In the genomic region with DNA sequence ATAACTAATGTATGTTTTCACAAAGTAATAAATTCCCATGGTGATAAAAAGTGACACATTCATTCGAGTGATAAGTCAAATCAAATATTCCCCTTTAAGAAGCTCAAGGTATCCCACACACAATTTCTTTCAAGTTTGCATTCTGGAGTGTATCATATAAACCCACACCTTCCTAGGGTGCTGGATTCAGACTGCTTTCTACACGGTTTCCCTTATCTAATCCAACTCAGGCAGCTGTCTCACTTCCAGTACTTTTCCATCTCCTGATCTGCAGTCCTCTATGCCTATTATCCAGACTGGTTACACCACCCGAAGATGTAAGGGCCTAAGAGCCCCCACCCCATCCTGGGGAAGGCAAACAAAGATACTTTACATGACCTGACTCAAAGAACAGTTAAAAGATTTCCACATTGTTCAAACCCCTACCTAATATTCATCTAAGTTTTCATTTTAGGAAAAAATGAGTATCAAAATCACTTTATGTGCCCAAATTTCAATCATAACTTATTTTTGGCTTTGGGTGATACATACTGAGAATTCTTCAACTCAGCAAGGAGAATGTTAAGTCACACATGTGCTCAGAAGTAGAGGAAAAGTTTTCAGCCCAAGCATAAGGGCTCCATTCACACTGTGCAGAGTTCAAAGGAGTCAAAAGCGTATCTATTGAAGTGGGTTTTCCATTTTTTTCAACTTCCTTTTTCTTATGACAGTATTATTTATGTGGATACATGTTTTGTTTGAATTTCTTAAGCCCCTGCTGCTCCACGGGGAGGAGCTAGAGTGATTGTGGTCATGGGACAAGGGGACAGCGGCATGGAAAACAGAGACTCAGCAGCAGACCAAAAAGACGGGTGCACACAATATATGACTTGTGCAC, we compare ENCODE assay signal across 8 cellular contexts. TPM values are rescaled to one million over a fixed set of nuclear protein-coding genes. Genes with fewer than 3 reads are reported as not detected.
DNase-seq lines count a peak whose midpoint lies in the region; ATAC-seq, FAIRE-seq and TF ChIP-seq lines count a peak whose summit lies in the region.

No MANE protein-coding gene starts in this region.

- H3K27me3 ChIP-seq in Loucy (ENCODE audit: insufficient read depth, low read length, poor library complexity, severe bottlenecking), result no peaks in the 10 kb centered on the region
- no peaks in the 10 kb centered on the region for H3K27me3 ChIP-seq in psoas muscle (ENCODE audit: insufficient read depth in 3 of 3, low read length in 2 of 3)

- WGBS in psoas muscle, 3 donors, result 15 to 23% (median 18%) methylated on average over 7 of the region's 7 CpGs

- no peaks in the 10 kb centered on the region for H3K36me3 Mint-ChIP-seq in activated CD4-positive, alpha-beta memory T cell treated with anti-CD3 and anti-CD28 coated beads for 36 hours

- no peak for ATAC-seq in psoas muscle

- CTCF ChIA-PET in activated CD4-positive, alpha-beta memory T cell treated with anti-CD3 and anti-CD28 coated beads for 36 hours (lab: Charles Lee), result interaction anchor here (0.8 to 7.5 kb wide), 8 partner anchors 12 to 133 kb away, joined by 3 to 71 read pairs (median 6); no protein-coding TSS in a partner anchor

- FAIRE-seq in frontal cortex (lab: Jason Lieb, UNC) (no peak), H54 (lab: Jason Lieb, UNC) (no peak)

- H4K20me1 ChIP-seq in Loucy (ENCODE audit: insufficient read depth, low read length, poor library complexity, severe bottlenecking), result no peaks in the 10 kb centered on the region

- peak overlapping the region; percentile 86 for H3K4me2 ChIP-seq in Loucy (ENCODE audit: low read depth, low read length, poor library complexity, severe bottlenecking)

- POLR2A ChIA-PET in activated CD4-positive, alpha-beta memory T cell treated with anti-CD3 and anti-CD28 coated beads for 36 hours (lab: Charles Lee), result interaction anchor here (0.8 to 4.1 kb wide), 10 partner anchors 13 to 148 kb away, joined by 3 to 27 read pairs (median 6); a partner anchor contains a TSS

- peak overlapping the region; percentile 95 for H3K27ac ChIP-seq in psoas muscle

- no peaks in the 10 kb centered on the region for H3K9me2 ChIP-seq in Loucy (replicated peaks; ENCODE audit: low read depth, low read length)

- H3K9me3 Mint-ChIP-seq in activated CD4-positive, alpha-beta memory T cell treated with anti-CD3 and anti-CD28 coated beads for 36 hours, result no peaks in the 10 kb centered on the region

- H3K9me3 ChIP-seq in Loucy (ENCODE audit: insufficient read depth, low read depth, low read length), result no peaks in the 10 kb centered on the region
- no peaks in the 10 kb centered on the region for H3K9me3 ChIP-seq in psoas muscle

- intact Hi-C loops in activated CD4-positive, alpha-beta memory T cell treated with anti-CD3 and anti-CD28 coated beads for 36 hours (cut with micrococcal nuclease), result loop anchor here (1.0 to 5.0 kb wide), 6 partner anchors 13 to 363 kb away; a partner anchor contains a TSS
- intact Hi-C loops in psoas muscle (cut with DNase I), result loop anchor here in 1 of 2 donors (2.0 kb wide), 1 partner anchor 41 kb away; a partner anchor contains a TSS

- TF ChIP-seq CTCF in Loucy (conservative IDR thresholded peaks at IDR 0.05; ENCODE audit: low read length) (peak; percentile 56), fibroblast of mammary gland (conservative IDR thresholded peaks at IDR 0.05; ENCODE audit: control insufficient read depth, insufficient read depth, low read depth, low read length) (peak; percentile 6), psoas muscle (IDR thresholded peaks at IDR 0.05) (peak; percentile 4)

- peak overlapping the region; percentile 51 for H3K4me3 Mint-ChIP-seq in activated CD4-positive, alpha-beta memory T cell treated with anti-CD3 and anti-CD28 coated beads for 36 hours

- H3K36me3 ChIP-seq in Loucy (ENCODE audit: insufficient read depth, low read length), result no peaks in the 10 kb centered on the region; the same call in 1 of the 2 replicates
- peaks cover 0 to 2% of the 10 kb centered on the region in 2 donors for H3K36me3 ChIP-seq in psoas muscle (ENCODE audit: insufficient read depth in 1 of 2, low read depth in 1 of 2)

- peak overlapping the region; percentile 69 for H3K4me3 ChIP-seq in Loucy (ENCODE audit: low read length, poor library complexity, severe bottlenecking)
- no peak overlapping the region for H3K4me3 ChIP-seq in fibroblast of mammary gland (ENCODE audit: control insufficient read depth, low read depth, low read length)
- H3K4me3 ChIP-seq in psoas muscle, result peak overlapping the region; percentile 55

- H3K27ac Mint-ChIP-seq in activated CD4-positive, alpha-beta memory T cell treated with anti-CD3 and anti-CD28 coated beads for 36 hours, result peak overlapping the region; percentile 94

- no peak overlapping the region for H2AFZ ChIP-seq in Loucy (ENCODE audit: low read length)

- peaks cover 77% of the 10 kb centered on the region for H3K79me2 ChIP-seq in Loucy (ENCODE audit: insufficient read depth, low read length)

- DNase-seq in DMS53 treated with DMSO at 0.1 percent for 48 hours (lab: John Stamatoyannopoulos, UW; ENCODE audit: unreplicated experiment) (peak; percentile 51), fibroblast of mammary gland (ENCODE audit: low read depth) (peak; percentile 47), psoas muscle (no peak), frontal cortex (ENCODE audit: low spot score in 2 of 2) (no peak), NCI-H1930 (lab: John Stamatoyannopoulos, UW) (no peak), H54 (ENCODE audit: insufficient read length, low spot score) (no peak)
- DNase-seq in activated CD4-positive, alpha-beta memory T cell treated with anti-CD3 and anti-CD28 coated beads for 36 hours, result peak; percentile 67

- peaks cover 65% of the 10 kb centered on the region for H3K4me1 ChIP-seq in Loucy (ENCODE audit: insufficient read depth, low read length, poor library complexity, severe bottlenecking)
- peaks cover 89% of the 10 kb centered on the region for H3K4me1 ChIP-seq in psoas muscle

- H3K9ac ChIP-seq in Loucy (ENCODE audit: low read depth, low read length, poor library complexity, severe bottlenecking), result peak overlapping the region; percentile 77

- no peak for TF ChIP-seq POLR2A in H54 (IDR thresholded peaks at IDR 0.05; ENCODE audit: low read depth, low read length)

- H3K4me1 Mint-ChIP-seq in activated CD4-positive, alpha-beta memory T cell treated with anti-CD3 and anti-CD28 coated beads for 36 hours (ENCODE audit: low read depth), result peaks cover 64% of the 10 kb centered on the region

- no peaks in the 10 kb centered on the region for H3K27me3 Mint-ChIP-seq in activated CD4-positive, alpha-beta memory T cell treated with anti-CD3 and anti-CD28 coated beads for 36 hours

- peaks cover 18% of the 10 kb centered on the region for H3F3A ChIP-seq in Loucy (ENCODE audit: low read depth)

RNA-seq across cellular contexts. Expression of a gene that starts 41.8 kb away (rescaled TPM):
- 10 to 100 TPM; 62.1 to 70.9 TPM for total RNA-seq in activated CD4-positive, alpha-beta memory T cell treated with anti-CD3 and anti-CD28 coated beads for 36 hours
- 10 to 100 TPM; 32.4 to 67.1 (median 59.2) TPM for total RNA-seq in psoas muscle
- polyA plus RNA-seq in psoas muscle, result 10 to 100 TPM; 16.9 to 40.5 (median 19.4) TPM
- total RNA-seq in frontal cortex, result 171 TPM

RNA-seq across cellular contexts. Expression of a gene that starts 55.9 kb away (rescaled TPM):
- 10 to 100 TPM; 56.8 to 60.1 TPM for total RNA-seq in activated CD4-positive, alpha-beta memory T cell treated with anti-CD3 and anti-CD28 coated beads for 36 hours
- 1 to 10 TPM; 1.5 to 2.3 (median 1.8) TPM for total RNA-seq in psoas muscle
- polyA plus RNA-seq in psoas muscle, result 1 to 10 TPM in 2 of 3 donors, under 1 TPM in 1; 0.62 to 3.8 (median 1.2) TPM
- 1.2 TPM for total RNA-seq in frontal cortex

Comparison
In these comparisons a context has a peak if more than half of its experiments do, and no peak if none do; other contexts are left out.
1. DNase-seq: peak in DMS53 treated with DMSO at 0.1 percent for 48 hours (single experiment), activated CD4-positive, alpha-beta memory T cell treated with anti-CD3 and anti-CD28 coated beads for 36 hours (single experiment) and fibroblast of mammary gland (single experiment); none in psoas muscle (0 of 2), frontal cortex (0 of 2), NCI-H1930 (0 of 2) and H54 (single experiment).
2. CTCF ChIP-seq: peak in every context shown above with its lines; median percentile 56 in Loucy; 6 in fibroblast of mammary gland; 4 in psoas muscle.
3. RNA of a gene that starts 55.9 kb away (total RNA-seq): 56.8 to 60.1 TPM in activated CD4-positive, alpha-beta memory T cell treated with anti-CD3 and anti-CD28 coated beads for 36 hours; 1.5 to 2.3 TPM in psoas muscle and 1.2 TPM in frontal cortex (single experiment); every median in the first group is over 10 times any median in the second.